Comparison of ENCODE assay signal across 1 cellular context in the genomic region with DNA sequence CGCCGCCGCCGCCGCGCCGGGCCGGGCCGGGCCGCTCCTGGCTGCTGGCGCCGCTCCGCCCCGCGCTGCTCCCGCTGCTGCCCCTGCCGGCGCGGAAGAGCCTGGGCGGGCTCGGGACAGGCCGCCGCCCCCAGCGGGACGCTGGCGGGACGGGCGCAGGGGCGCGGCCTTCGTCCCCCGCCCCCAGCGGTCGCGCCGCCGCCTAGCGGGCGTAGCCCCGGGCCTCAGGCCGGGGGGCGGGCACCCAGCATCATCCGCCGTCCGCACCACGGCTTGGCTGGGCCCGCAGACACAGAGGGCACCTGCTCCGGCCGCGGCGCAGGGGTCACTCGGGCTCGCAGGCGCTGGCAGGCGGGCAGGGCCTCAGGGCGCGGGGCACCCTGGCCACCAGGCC.
A peak's percentile ranks its signal among the peaks of the same experiment; 100 is the strongest.
TF ChIP-seq lines count a peak whose summit lies in the region.

A gene (minus strand): TSS at position 107 of the 394 bp plus-strand sequence. CDS start 218 bp downstream, outside the sequence.

TF ChIP-seq in HepG2, 621 proteins besides CTCF, POLR2A, EP300 and RAD21 (continued from another document and continues in another):
- TF ChIP-seq, protein P1, sequence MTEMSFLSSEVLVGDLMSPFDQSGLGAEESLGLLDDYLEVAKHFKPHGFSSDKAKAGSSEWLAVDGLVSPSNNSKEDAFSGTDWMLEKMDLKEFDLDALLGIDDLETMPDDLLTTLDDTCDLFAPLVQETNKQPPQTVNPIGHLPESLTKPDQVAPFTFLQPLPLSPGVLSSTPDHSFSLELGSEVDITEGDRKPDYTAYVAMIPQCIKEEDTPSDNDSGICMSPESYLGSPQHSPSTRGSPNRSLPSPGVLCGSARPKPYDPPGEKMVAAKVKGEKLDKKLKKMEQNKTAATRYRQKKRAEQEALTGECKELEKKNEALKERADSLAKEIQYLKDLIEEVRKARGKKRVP (CRISPR knock-in tag; IDR thresholded peaks at IDR 0.05): no peak
- TF ChIP-seq HIVEP1 (CRISPR knock-in tag; IDR thresholded peaks at IDR 0.05): no peak
- no peak for TF ChIP-seq DNMT3B (CRISPR knock-in tag; conservative IDR thresholded peaks at IDR 0.05)
- TF ChIP-seq ZSCAN29 (CRISPR knock-in tag; conservative IDR thresholded peaks at IDR 0.05): no peak
- TF ChIP-seq MLLT10 (CRISPR knock-in tag; IDR thresholded peaks at IDR 0.05): no peak
- TF ChIP-seq U2AF1 (optimal IDR thresholded peaks at IDR 0.05; ENCODE audit: low read depth, low read length): no peak
- TF ChIP-seq ZNF274 (CRISPR knock-in tag; IDR thresholded peaks at IDR 0.05): no peak
- TF ChIP-seq SMARCC2 (IDR thresholded peaks at IDR 0.05): no peak
- TF ChIP-seq, protein P2, sequence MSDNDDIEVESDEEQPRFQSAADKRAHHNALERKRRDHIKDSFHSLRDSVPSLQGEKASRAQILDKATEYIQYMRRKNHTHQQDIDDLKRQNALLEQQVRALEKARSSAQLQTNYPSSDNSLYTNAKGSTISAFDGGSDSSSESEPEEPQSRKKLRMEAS (IDR thresholded peaks at IDR 0.05): no peak; the same call in 1 of the 2 replicates
- TF ChIP-seq, protein P3, sequence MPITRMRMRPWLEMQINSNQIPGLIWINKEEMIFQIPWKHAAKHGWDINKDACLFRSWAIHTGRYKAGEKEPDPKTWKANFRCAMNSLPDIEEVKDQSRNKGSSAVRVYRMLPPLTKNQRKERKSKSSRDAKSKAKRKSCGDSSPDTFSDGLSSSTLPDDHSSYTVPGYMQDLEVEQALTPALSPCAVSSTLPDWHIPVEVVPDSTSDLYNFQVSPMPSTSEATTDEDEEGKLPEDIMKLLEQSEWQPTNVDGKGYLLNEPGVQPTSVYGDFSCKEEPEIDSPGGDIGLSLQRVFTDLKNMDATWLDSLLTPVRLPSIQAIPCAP (CRISPR knock-in tag; IDR thresholded peaks at IDR 0.05; ENCODE audit: low read depth): no peak
- no peak for TF ChIP-seq ELF3 (CRISPR knock-in tag; IDR thresholded peaks at IDR 0.05)
- no peak for TF ChIP-seq ZFP41 (CRISPR knock-in tag; IDR thresholded peaks at IDR 0.05; ENCODE audit: borderline replicate concordance)
- TF ChIP-seq ZNF775 (CRISPR knock-in tag; IDR thresholded peaks at IDR 0.05; ENCODE audit: borderline replicate concordance): no peak
- peak; percentile 50; the same call in 1 of the 2 replicates for TF ChIP-seq SAP130 (CRISPR knock-in tag; IDR thresholded peaks at IDR 0.05; ENCODE audit: low read depth)
- no peak for TF ChIP-seq BORCS8-MEF2B (CRISPR knock-in tag; IDR thresholded peaks at IDR 0.05)
- TF ChIP-seq, protein P4, sequence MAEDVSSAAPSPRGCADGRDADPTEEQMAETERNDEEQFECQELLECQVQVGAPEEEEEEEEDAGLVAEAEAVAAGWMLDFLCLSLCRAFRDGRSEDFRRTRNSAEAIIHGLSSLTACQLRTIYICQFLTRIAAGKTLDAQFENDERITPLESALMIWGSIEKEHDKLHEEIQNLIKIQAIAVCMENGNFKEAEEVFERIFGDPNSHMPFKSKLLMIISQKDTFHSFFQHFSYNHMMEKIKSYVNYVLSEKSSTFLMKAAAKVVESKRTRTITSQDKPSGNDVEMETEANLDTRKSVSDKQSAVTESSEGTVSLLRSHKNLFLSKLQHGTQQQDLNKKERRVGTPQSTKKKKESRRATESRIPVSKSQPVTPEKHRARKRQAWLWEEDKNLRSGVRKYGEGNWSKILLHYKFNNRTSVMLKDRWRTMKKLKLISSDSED (CRISPR knock-in tag; IDR thresholded peaks at IDR 0.05): no peak
- no peak for TF ChIP-seq FOXM1 (CRISPR knock-in tag; IDR thresholded peaks at IDR 0.05)
- TF ChIP-seq, protein P5, sequence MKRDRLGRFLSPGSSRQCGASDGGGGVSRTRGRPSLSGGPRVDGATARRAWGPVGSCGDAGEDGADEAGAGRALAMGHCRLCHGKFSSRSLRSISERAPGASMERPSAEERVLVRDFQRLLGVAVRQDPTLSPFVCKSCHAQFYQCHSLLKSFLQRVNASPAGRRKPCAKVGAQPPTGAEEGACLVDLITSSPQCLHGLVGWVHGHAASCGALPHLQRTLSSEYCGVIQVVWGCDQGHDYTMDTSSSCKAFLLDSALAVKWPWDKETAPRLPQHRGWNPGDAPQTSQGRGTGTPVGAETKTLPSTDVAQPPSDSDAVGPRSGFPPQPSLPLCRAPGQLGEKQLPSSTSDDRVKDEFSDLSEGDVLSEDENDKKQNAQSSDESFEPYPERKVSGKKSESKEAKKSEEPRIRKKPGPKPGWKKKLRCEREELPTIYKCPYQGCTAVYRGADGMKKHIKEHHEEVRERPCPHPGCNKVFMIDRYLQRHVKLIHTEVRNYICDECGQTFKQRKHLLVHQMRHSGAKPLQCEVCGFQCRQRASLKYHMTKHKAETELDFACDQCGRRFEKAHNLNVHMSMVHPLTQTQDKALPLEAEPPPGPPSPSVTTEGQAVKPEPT (CRISPR knock-in tag; IDR thresholded peaks at IDR 0.05; ENCODE audit: low read depth): no peak
- TF ChIP-seq, protein P6, sequence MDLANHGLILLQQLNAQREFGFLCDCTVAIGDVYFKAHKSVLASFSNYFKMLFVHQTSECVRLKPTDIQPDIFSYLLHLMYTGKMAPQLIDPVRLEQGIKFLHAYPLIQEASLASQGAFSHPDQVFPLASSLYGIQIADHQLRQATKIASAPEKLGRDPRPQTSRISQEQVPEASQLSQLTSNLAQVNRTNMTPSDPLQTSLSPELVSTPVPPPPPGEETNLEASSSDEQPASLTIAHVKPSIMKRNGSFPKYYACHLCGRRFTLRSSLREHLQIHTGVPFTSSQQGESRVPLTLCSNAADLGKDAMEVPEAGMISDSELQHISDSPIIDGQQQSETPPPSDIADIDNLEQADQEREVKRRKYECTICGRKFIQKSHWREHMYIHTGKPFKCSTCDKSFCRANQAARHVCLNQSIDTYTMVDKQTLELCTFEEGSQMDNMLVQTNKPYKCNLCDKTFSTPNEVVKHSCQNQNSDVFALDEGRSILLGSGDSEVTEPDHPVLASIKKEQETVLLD (CRISPR knock-in tag; IDR thresholded peaks at IDR 0.05; ENCODE audit: low read depth): peak; percentile 91
- TF ChIP-seq FOXO1 (CRISPR knock-in tag; IDR thresholded peaks at IDR 0.05): 0 out of 2 replicates have a peak, but pooled peaks have one; percentile 7
- no peak for TF ChIP-seq ZNF264 (CRISPR knock-in tag; IDR thresholded peaks at IDR 0.05)
- no peak for TF ChIP-seq NFE2L2 (IDR thresholded peaks at IDR 0.05; ENCODE audit: low read length)
- TF ChIP-seq SRSF4 (IDR thresholded peaks at IDR 0.05; ENCODE audit: low read depth, low read length, poor library complexity, severe bottlenecking): no peak
- no peak for TF ChIP-seq HNRNPL (IDR thresholded peaks at IDR 0.05; ENCODE audit: low read depth, low read length)
- no peak; the same call in 1 of the 2 replicates for TF ChIP-seq ZFYVE20 (CRISPR knock-in tag; IDR thresholded peaks at IDR 0.05; ENCODE audit: borderline replicate concordance, low read depth)
- no peak for TF ChIP-seq ZNF83 (CRISPR knock-in tag; IDR thresholded peaks at IDR 0.05; ENCODE audit: borderline replicate concordance)
- no peak for TF ChIP-seq IRF2 (CRISPR knock-in tag; IDR thresholded peaks at IDR 0.05)
- no peak for TF ChIP-seq NONO (IDR thresholded peaks at IDR 0.05)
- 0 out of 2 replicates have a peak, but pooled peaks have one; percentile 10 for TF ChIP-seq NONO (CRISPR knock-in tag; conservative IDR thresholded peaks at IDR 0.05)
- peak; percentile 37 for TF ChIP-seq HNRNPK (IDR thresholded peaks at IDR 0.05; ENCODE audit: low read depth, low read length, poor library complexity, severe bottlenecking)
- TF ChIP-seq STAT5B (CRISPR knock-in tag; IDR thresholded peaks at IDR 0.05): no peak
- TF ChIP-seq ZSCAN25 (CRISPR knock-in tag; IDR thresholded peaks at IDR 0.05): peak; percentile 53; the same call in 1 of the 2 replicates
- TF ChIP-seq, protein P7, sequence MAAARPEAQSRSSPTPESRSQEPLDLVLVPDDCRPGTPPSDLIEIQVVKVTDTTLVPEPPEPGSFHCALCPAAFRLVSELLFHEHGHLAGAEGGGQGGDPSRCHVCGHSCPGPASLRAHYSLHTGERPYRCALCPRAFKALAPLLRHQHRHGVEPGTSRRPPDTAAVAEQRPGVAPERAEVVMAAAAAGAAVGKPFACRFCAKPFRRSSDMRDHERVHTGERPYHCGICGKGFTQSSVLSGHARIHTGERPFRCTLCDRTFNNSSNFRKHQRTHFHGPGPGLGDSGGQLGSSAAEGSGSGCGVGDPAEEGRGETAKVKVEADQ (CRISPR knock-in tag; IDR thresholded peaks at IDR 0.05; ENCODE audit: borderline replicate concordance): no peak
- TF ChIP-seq, protein P8, sequence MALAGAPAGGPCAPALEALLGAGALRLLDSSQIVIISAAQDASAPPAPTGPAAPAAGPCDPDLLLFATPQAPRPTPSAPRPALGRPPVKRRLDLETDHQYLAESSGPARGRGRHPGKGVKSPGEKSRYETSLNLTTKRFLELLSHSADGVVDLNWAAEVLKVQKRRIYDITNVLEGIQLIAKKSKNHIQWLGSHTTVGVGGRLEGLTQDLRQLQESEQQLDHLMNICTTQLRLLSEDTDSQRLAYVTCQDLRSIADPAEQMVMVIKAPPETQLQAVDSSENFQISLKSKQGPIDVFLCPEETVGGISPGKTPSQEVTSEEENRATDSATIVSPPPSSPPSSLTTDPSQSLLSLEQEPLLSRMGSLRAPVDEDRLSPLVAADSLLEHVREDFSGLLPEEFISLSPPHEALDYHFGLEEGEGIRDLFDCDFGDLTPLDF (CRISPR knock-in tag; IDR thresholded peaks at IDR 0.05): no peak
- TF ChIP-seq TCF7 (IDR thresholded peaks at IDR 0.05; ENCODE audit: low read depth): no peak
- TF ChIP-seq ZNF7 (CRISPR knock-in tag; IDR thresholded peaks at IDR 0.05): no peak
- TF ChIP-seq MED13 (CRISPR knock-in tag; IDR thresholded peaks at IDR 0.05): no peak
- TF ChIP-seq ZNF431 (CRISPR knock-in tag; IDR thresholded peaks at IDR 0.05; ENCODE audit: borderline replicate concordance, low read depth): no peak
- no peak for TF ChIP-seq ZNF549 (CRISPR knock-in tag; IDR thresholded peaks at IDR 0.05)
- TF ChIP-seq SMAD3 (CRISPR knock-in tag; IDR thresholded peaks at IDR 0.05): no peak
- TF ChIP-seq ZNF619 (CRISPR knock-in tag; IDR thresholded peaks at IDR 0.05): no peak
- TF ChIP-seq ZNF432 (CRISPR knock-in tag; IDR thresholded peaks at IDR 0.05; ENCODE audit: borderline replicate concordance): no peak
- TF ChIP-seq, protein P9, sequence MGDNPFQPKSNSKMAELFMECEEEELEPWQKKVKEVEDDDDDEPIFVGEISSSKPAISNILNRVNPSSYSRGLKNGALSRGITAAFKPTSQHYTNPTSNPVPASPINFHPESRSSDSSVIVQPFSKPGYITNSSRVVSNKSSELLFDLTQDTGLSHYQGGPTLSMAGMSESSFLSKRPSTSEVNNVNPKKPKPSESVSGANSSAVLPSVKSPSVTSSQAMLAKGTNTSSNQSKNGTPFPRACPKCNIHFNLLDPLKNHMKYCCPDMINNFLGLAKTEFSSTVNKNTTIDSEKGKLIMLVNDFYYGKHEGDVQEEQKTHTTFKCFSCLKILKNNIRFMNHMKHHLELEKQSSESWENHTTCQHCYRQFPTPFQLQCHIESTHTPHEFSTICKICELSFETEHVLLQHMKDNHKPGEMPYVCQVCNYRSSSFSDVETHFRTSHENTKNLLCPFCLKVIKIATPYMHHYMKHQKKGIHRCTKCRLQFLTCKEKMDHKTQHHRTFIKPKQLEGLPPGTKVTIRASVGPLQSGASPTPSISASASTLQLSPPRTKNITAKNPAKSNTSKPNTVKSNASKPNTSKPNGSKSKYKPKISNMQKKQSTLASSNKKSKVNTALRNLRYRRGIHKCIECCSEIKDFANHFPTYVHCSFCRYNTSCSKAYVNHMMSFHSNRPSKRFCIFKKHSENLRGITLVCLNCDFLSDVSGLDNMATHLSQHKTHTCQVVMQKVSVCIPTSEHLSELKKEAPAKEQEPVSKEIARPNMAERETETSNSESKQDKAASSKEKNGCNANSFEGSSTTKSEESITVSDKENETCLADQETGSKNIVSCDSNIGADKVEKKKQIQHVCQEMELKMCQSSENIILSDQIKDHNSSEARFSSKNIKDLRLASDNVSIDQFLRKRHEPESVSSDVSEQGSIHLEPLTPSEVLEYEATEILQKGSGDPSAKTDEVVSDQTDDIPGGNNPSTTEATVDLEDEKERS (CRISPR knock-in tag; IDR thresholded peaks at IDR 0.05): no peak
- no peak for TF ChIP-seq ZFAT (CRISPR knock-in tag; conservative IDR thresholded peaks at IDR 0.05)
- TF ChIP-seq, protein P10, sequence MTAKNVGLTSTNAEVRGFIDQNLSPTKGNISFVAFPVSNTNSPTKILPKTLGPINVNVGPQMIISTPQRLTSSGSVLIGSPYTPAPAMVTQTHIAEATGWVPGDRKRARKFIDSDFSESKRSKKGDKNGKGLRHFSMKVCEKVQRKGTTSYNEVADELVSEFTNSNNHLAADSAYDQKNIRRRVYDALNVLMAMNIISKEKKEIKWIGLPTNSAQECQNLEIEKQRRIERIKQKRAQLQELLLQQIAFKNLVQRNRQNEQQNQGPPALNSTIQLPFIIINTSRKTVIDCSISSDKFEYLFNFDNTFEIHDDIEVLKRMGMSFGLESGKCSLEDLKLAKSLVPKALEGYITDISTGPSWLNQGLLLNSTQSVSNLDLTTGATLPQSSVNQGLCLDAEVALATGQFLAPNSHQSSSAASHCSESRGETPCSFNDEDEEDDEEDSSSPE (CRISPR knock-in tag; IDR thresholded peaks at IDR 0.05): 0 out of 2 replicates have a peak, but pooled peaks have one; percentile 31
- no peak for TF ChIP-seq ZFP36L2 (CRISPR knock-in tag; IDR thresholded peaks at IDR 0.05)
- TF ChIP-seq, protein P11, sequence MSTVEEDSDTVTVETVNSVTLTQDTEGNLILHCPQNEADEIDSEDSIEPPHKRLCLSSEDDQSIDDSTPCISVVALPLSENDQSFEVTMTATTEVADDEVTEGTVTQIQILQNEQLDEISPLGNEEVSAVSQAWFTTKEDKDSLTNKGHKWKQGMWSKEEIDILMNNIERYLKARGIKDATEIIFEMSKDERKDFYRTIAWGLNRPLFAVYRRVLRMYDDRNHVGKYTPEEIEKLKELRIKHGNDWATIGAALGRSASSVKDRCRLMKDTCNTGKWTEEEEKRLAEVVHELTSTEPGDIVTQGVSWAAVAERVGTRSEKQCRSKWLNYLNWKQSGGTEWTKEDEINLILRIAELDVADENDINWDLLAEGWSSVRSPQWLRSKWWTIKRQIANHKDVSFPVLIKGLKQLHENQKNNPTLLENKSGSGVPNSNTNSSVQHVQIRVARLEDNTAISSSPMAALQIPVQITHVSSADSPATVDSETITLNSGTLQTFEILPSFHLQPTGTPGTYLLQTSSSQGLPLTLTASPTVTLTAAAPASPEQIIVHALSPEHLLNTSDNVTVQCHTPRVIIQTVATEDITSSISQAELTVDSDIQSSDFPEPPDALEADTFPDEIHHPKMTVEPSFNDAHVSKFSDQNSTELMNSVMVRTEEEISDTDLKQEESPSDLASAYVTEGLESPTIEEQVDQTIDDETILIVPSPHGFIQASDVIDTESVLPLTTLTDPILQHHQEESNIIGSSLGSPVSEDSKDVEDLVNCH (CRISPR knock-in tag; IDR thresholded peaks at IDR 0.05): no peak
- no peak for TF ChIP-seq ZNF644 (CRISPR knock-in tag; IDR thresholded peaks at IDR 0.05; ENCODE audit: low read depth)
- TF ChIP-seq ZNF615 (CRISPR knock-in tag; IDR thresholded peaks at IDR 0.05; ENCODE audit: borderline replicate concordance): no peak
- no peak for TF ChIP-seq ZBTB42 (CRISPR knock-in tag; IDR thresholded peaks at IDR 0.05)
- no peak for TF ChIP-seq RCOR2 (CRISPR knock-in tag; IDR thresholded peaks at IDR 0.05)
- TF ChIP-seq, protein P12, sequence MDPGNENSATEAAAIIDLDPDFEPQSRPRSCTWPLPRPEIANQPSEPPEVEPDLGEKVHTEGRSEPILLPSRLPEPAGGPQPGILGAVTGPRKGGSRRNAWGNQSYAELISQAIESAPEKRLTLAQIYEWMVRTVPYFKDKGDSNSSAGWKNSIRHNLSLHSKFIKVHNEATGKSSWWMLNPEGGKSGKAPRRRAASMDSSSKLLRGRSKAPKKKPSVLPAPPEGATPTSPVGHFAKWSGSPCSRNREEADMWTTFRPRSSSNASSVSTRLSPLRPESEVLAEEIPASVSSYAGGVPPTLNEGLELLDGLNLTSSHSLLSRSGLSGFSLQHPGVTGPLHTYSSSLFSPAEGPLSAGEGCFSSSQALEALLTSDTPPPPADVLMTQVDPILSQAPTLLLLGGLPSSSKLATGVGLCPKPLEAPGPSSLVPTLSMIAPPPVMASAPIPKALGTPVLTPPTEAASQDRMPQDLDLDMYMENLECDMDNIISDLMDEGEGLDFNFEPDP (CRISPR knock-in tag; conservative IDR thresholded peaks at IDR 0.05): no peak
